In the genomic region with DNA sequence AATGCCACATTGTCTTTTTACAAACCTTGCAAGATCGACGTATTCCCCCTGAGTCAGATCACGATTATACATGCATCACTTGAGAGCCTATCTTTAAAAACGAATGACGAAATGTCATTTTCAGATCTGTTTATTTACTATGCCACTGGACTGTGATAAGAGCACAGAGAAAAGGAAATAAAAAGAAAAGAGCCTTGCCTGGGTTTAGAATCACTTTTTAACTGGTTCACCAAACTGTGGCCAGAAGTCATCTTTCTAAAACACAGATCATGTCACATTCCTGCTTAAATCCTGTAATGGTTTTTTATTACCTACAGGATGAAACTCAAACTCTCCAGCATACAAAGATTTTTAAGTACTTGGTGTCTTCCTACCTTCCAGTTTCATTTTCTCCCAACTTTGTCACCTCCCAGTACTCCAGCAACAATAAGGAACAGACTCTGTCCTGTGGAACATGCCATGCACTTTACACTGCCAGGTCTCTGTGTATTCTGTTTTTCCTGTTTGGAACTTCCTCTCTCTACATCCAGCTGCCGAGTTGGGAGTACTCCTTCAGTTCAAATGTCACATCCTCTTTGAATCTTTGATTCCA, we compare ENCODE assay signal across 1 cellular context.
TF ChIP-seq lines count a peak whose summit lies in the region.

No MANE protein-coding gene starts in this region.

TF ChIP-seq in GM23338, 12 proteins besides CTCF, POLR2A, EP300 and RAD21 (continued from another document):
- no peak for TF ChIP-seq REST (IDR thresholded peaks at IDR 0.05; ENCODE audit: unreplicated experiment)
- TF ChIP-seq ZNF462 (CRISPR knock-in tag; IDR thresholded peaks at IDR 0.05): no peak
- no peak for TF ChIP-seq EZH2phosphoT487 (IDR thresholded peaks at IDR 0.05; ENCODE audit: unreplicated experiment)
- TF ChIP-seq, protein P1, sequence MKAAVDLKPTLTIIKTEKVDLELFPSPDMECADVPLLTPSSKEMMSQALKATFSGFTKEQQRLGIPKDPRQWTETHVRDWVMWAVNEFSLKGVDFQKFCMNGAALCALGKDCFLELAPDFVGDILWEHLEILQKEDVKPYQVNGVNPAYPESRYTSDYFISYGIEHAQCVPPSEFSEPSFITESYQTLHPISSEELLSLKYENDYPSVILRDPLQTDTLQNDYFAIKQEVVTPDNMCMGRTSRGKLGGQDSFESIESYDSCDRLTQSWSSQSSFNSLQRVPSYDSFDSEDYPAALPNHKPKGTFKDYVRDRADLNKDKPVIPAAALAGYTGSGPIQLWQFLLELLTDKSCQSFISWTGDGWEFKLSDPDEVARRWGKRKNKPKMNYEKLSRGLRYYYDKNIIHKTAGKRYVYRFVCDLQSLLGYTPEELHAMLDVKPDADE (IDR thresholded peaks at IDR 0.05): no peak
- no peak for TF ChIP-seq ZNF114 (CRISPR knock-in tag; IDR thresholded peaks at IDR 0.05)
- TF ChIP-seq ZNF331 (CRISPR knock-in tag; IDR thresholded peaks at IDR 0.05; ENCODE audit: low read depth): no peak
- TF ChIP-seq STAT1 (IDR thresholded peaks at IDR 0.05; ENCODE audit: unreplicated experiment): no peak
